In the genomic region with DNA sequence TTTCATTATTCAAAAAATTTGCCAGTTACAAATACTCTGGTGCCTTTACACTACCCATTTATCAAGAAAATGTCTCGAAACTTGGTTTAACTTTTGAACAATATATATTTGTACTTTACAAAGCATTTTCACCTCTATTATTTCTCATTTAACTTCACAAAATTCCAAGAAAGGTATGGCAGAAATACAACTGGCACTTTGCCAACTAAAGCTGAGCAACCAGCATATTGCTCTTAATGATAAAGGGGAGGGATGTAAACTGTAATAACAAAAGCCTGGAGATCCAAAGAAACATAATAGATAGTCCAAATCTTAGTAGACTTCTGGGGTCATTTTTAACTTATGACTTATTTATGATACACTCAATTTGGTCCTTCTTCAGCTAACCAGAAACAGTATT, we compare ENCODE assay signal across 20 cellular contexts. TPM values are rescaled to one million over a fixed set of nuclear protein-coding genes. Genes with fewer than 3 reads are reported as not detected.
DNase-seq lines count a peak whose midpoint lies in the region; ATAC-seq and TF ChIP-seq lines count a peak whose summit lies in the region.
"Had no signal": no experiment of that assay in that cellular context is flagged by ENCODE, and none has a peak within 500 bp of the region (broad histone marks: within the 10 kb centered on the region; RNA-seq: fewer than 3 reads in every experiment).

No MANE protein-coding gene starts in this region.

- no peak for DNase-seq in CD4-positive, CD25-positive, alpha-beta regulatory T cell
- no peak for DNase-seq in T-helper 17 cell
- DNase-seq in dermis blood vessel endothelial cell, result peak; percentile 46
- no peak for DNase-seq in H7
- DNase-seq in activated naive CD4-positive, alpha-beta T cell treated with anti-CD3 and anti-CD28 coated beads, Interleukin-2, amount 10 ng/mL, durations not matched to agents 7 days and 5 days, result no peak
- no peak for DNase-seq in stimulated activated effector memory CD8-positive, alpha-beta T cell treated with anti-CD3 and anti-CD28 coated beads, Interleukin-12 subunit alpha, Interleukin-12 subunit beta, amount 100 ng/mL, for 72 hours (ENCODE audit: low spot score in 2 of 2)
- DNase-seq: CD4-positive, alpha-beta memory T cell; DND-41; MM.1S; NCI-H1092; NCI-H1436; NCI-H187 treated with DMSO at 0.1 percent for 48 hours; NCI-H345; NCI-H524; NCI-H82; Right ventricle myocardium superior; SW 1271 had no signal

- H3K27ac ChIP-seq in CD4-positive, CD25-positive, alpha-beta regulatory T cell (ENCODE audit: insufficient read depth, low read length, poor library complexity, severe bottlenecking), result no peak overlapping the region
- no peak overlapping the region for H3K27ac ChIP-seq in HEK293 (ENCODE audit: extremely low read depth, low read depth, low read length)
- H3K27ac ChIP-seq: BLaER1 had no signal

- H3K27me3 Mint-ChIP-seq in CD4-positive, CD25-positive, alpha-beta regulatory T cell, result no peaks in the 10 kb centered on the region
- H3K27me3 Mint-ChIP-seq in T-helper 17 cell, result no peaks in the 10 kb centered on the region
- H3K27me3 Mint-ChIP-seq in activated naive CD4-positive, alpha-beta T cell treated with anti-CD3 and anti-CD28 coated beads, Interleukin-2, amount 10 ng/mL, durations not matched to agents 7 days and 5 days, result no peaks in the 10 kb centered on the region
- H3K27me3 Mint-ChIP-seq: CD4-positive, alpha-beta memory T cell had no signal

- peak overlapping the region in 2 of 3 donors; percentile 11 to 37 for H3K27ac Mint-ChIP-seq in CD4-positive, CD25-positive, alpha-beta regulatory T cell
- peak overlapping the region; percentile 60 for H3K27ac Mint-ChIP-seq in T-helper 17 cell
- no peak overlapping the region for H3K27ac Mint-ChIP-seq in activated naive CD4-positive, alpha-beta T cell treated with anti-CD3 and anti-CD28 coated beads, Interleukin-2, amount 10 ng/mL, durations not matched to agents 7 days and 5 days
- no peak overlapping the region for H3K27ac Mint-ChIP-seq in stimulated activated effector memory CD8-positive, alpha-beta T cell treated with anti-CD3 and anti-CD28 coated beads, Interleukin-12 subunit alpha, Interleukin-12 subunit beta, amount 100 ng/mL, for 72 hours

- CTCF ChIA-PET in HEK293 (lab: Yijun Ruan, JAX), result interaction anchor here (0.9 to 11.5 kb wide), 3 partner anchors 8 to 31 kb away, joined by 3 to 90 read pairs (median 5); a partner anchor contains a TSS
- CTCF ChIA-PET in activated naive CD4-positive, alpha-beta T cell treated with anti-CD3 and anti-CD28 coated beads, Interleukin-2, amount 10 ng/mL, durations not matched to agents 7 days and 5 days (lab: Charles Lee), result no interaction called here

- no peak for TF ChIP-seq CTCF in HEK293 (tag by site-specific recombination; IDR thresholded peaks at IDR 0.05)

- H3K9me3 ChIP-seq in CD4-positive, CD25-positive, alpha-beta regulatory T cell (ENCODE audit: control insufficient read depth in 2 of 2, low read length in 2 of 2), result no peaks in the 10 kb centered on the region
- H3K9me3 ChIP-seq in HEK293 (ENCODE audit: control insufficient read depth, insufficient read depth, low read depth, low read length) (no peaks in the 10 kb centered on the region), T-helper 17 cell (ENCODE audit: control insufficient read depth, low read length, poor library complexity, severe bottlenecking) (no peaks in the 10 kb centered on the region)
- H3K9me3 ChIP-seq: BLaER1 had no signal

- H3K4me1 Mint-ChIP-seq in CD4-positive, CD25-positive, alpha-beta regulatory T cell, result peaks cover 50 to 66% (median 59%) of the 10 kb centered on the region in 4 donors
- peaks cover 33% of the 10 kb centered on the region for H3K4me1 Mint-ChIP-seq in T-helper 17 cell
- peaks cover 55% of the 10 kb centered on the region for H3K4me1 Mint-ChIP-seq in activated naive CD4-positive, alpha-beta T cell treated with anti-CD3 and anti-CD28 coated beads, Interleukin-2, amount 10 ng/mL, durations not matched to agents 7 days and 5 days
- H3K4me1 Mint-ChIP-seq in stimulated activated effector memory CD8-positive, alpha-beta T cell treated with anti-CD3 and anti-CD28 coated beads, Interleukin-12 subunit alpha, Interleukin-12 subunit beta, amount 100 ng/mL, for 72 hours, result peaks cover 50% of the 10 kb centered on the region

- H3K4me3 Mint-ChIP-seq in CD4-positive, CD25-positive, alpha-beta regulatory T cell, result peak overlapping the region in 1 of 4 donors; percentile 48
- H3K4me3 Mint-ChIP-seq in T-helper 17 cell, result no peak overlapping the region
- H3K4me3 Mint-ChIP-seq in activated naive CD4-positive, alpha-beta T cell treated with anti-CD3 and anti-CD28 coated beads, Interleukin-2, amount 10 ng/mL, durations not matched to agents 7 days and 5 days, result no peak overlapping the region
- H3K4me3 Mint-ChIP-seq in stimulated activated effector memory CD8-positive, alpha-beta T cell treated with anti-CD3 and anti-CD28 coated beads, Interleukin-12 subunit alpha, Interleukin-12 subunit beta, amount 100 ng/mL, for 72 hours, result no peak overlapping the region
- H3K4me3 Mint-ChIP-seq: CD4-positive, alpha-beta memory T cell had no signal

- no peak for ATAC-seq in CD4-positive, CD25-positive, alpha-beta regulatory T cell (ENCODE audit: low read depth in 2 of 2)
- no peak for ATAC-seq in T-helper 17 cell
- ATAC-seq in stimulated activated effector memory CD8-positive, alpha-beta T cell treated with anti-CD3 and anti-CD28 coated beads, Interleukin-12 subunit alpha, Interleukin-12 subunit beta, amount 100 ng/mL, for 72 hours, result no peak
- ATAC-seq: GM12878 had no signal

- peaks cover 47% of the 10 kb centered on the region for H3K36me3 ChIP-seq in CD4-positive, CD25-positive, alpha-beta regulatory T cell (ENCODE audit: control insufficient read depth, insufficient read depth, low read length)
- peaks cover 37 to 56% of the 10 kb centered on the region in 2 experiments for H3K36me3 ChIP-seq in HEK293 (ENCODE audit: control insufficient read depth in 2 of 2, insufficient read depth in 1 of 2, low read length in 2 of 2)
- peaks cover 6% of the 10 kb centered on the region for H3K36me3 ChIP-seq in H7 (replicated peaks; ENCODE audit: control insufficient read depth, insufficient read depth, low read length)

- H3K36me3 Mint-ChIP-seq in CD4-positive, CD25-positive, alpha-beta regulatory T cell, result peaks cover 20% of the 10 kb centered on the region
- H3K36me3 Mint-ChIP-seq in T-helper 17 cell (ENCODE audit: low read depth), result peaks cover 7% of the 10 kb centered on the region
- peaks cover 55% of the 10 kb centered on the region for H3K36me3 Mint-ChIP-seq in activated naive CD4-positive, alpha-beta T cell treated with anti-CD3 and anti-CD28 coated beads, Interleukin-2, amount 10 ng/mL, durations not matched to agents 7 days and 5 days
- H3K36me3 Mint-ChIP-seq in stimulated activated effector memory CD8-positive, alpha-beta T cell treated with anti-CD3 and anti-CD28 coated beads, Interleukin-12 subunit alpha, Interleukin-12 subunit beta, amount 100 ng/mL, for 72 hours, result peaks cover 100% of the 10 kb centered on the region

- peaks cover 20% of the 10 kb centered on the region for H3K4me1 ChIP-seq in CD4-positive, CD25-positive, alpha-beta regulatory T cell (ENCODE audit: control insufficient read depth, insufficient read depth, low read length, poor library complexity, severe bottlenecking)
- peaks cover 43% of the 10 kb centered on the region for H3K4me1 ChIP-seq in HEK293 (ENCODE audit: control insufficient read depth, insufficient read depth, low read length)

- H3K27me3 ChIP-seq in CD4-positive, CD25-positive, alpha-beta regulatory T cell (ENCODE audit: control insufficient read depth, insufficient read depth, low read length), result no peaks in the 10 kb centered on the region
- no peaks in the 10 kb centered on the region for H3K27me3 ChIP-seq in H7 (ENCODE audit: control insufficient read depth, insufficient read depth, low read length)
- H3K27me3 ChIP-seq: BLaER1 had no signal

- no peaks in the 10 kb centered on the region for H3K9me3 Mint-ChIP-seq in CD4-positive, CD25-positive, alpha-beta regulatory T cell
- H3K9me3 Mint-ChIP-seq in activated naive CD4-positive, alpha-beta T cell treated with anti-CD3 and anti-CD28 coated beads, Interleukin-2, amount 10 ng/mL, durations not matched to agents 7 days and 5 days, result no peaks in the 10 kb centered on the region
- H3K9me3 Mint-ChIP-seq in stimulated activated effector memory CD8-positive, alpha-beta T cell treated with anti-CD3 and anti-CD28 coated beads, Interleukin-12 subunit alpha, Interleukin-12 subunit beta, amount 100 ng/mL, for 72 hours, result no peaks in the 10 kb centered on the region
- H3K9me3 Mint-ChIP-seq: CD4-positive, alpha-beta memory T cell had no signal

- no peak overlapping the region for H3K4me3 ChIP-seq in CD4-positive, CD25-positive, alpha-beta regulatory T cell (ENCODE audit: low read depth, low read length)
- H3K4me3 ChIP-seq in HEK293 (ENCODE audit: low read depth, low read length) (no peak overlapping the region), H7 (ENCODE audit: insufficient read depth, low read depth, low read length) (no peak overlapping the region)
- H3K4me3 ChIP-seq: BLaER1, GM12878 had no signal

- POLR2A ChIA-PET in HEK293 (lab: Yijun Ruan, JAX), result interaction anchor here (1.0 kb wide), 1 partner anchor 8 kb away, joined by 3 read pairs; a partner anchor contains a TSS

TF ChIP-seq in HEK293, 187 proteins besides CTCF, POLR2A, EP300 and RAD21 (continues in another document):
- peak; percentile 63; the same call in 1 of the 2 replicates for TF ChIP-seq ZNF184 (tag by site-specific recombination; IDR thresholded peaks at IDR 0.05)
- TF ChIP-seq, protein P1, sequence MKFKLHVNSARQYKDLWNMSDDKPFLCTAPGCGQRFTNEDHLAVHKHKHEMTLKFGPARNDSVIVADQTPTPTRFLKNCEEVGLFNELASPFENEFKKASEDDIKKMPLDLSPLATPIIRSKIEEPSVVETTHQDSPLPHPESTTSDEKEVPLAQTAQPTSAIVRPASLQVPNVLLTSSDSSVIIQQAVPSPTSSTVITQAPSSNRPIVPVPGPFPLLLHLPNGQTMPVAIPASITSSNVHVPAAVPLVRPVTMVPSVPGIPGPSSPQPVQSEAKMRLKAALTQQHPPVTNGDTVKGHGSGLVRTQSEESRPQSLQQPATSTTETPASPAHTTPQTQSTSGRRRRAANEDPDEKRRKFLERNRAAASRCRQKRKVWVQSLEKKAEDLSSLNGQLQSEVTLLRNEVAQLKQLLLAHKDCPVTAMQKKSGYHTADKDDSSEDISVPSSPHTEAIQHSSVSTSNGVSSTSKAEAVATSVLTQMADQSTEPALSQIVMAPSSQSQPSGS (tag by site-specific recombination; IDR thresholded peaks at IDR 0.05; ENCODE audit: low read depth), result no peak

RNA-seq across cellular contexts. Expression of a gene that starts 7.7 kb away (rescaled TPM):
- total RNA-seq in CD4-positive, CD25-positive, alpha-beta regulatory T cell, result 69.3 TPM
- 10 to 100 TPM; 59.3 to 64.8 (median 62.2) TPM for polyA plus RNA-seq in CD4-positive, CD25-positive, alpha-beta regulatory T cell
- total RNA-seq in T-helper 17 cell (10 to 100 TPM; 54.5 to 72.2 TPM), dermis blood vessel endothelial cell (32.0 and 50.9 TPM in 2 replicates)
- total RNA-seq in H7 (2014; rRNA removed; shearing (Covaris generic)), result 13.9 and 17.2 TPM in 2 replicates

Comparison
In these comparisons a context has a peak if more than half of its experiments do, and no peak if none do; other contexts are left out.
1. H3K27ac Mint-ChIP-seq: peak in CD4-positive, CD25-positive, alpha-beta regulatory T cell (2 of 3) and T-helper 17 cell (single experiment); none in activated naive CD4-positive, alpha-beta T cell treated with anti-CD3 and anti-CD28 coated beads, Interleukin-2, amount 10 ng/mL, durations not matched to agents 7 days and 5 days (single experiment) and stimulated activated effector memory CD8-positive, alpha-beta T cell treated with anti-CD3 and anti-CD28 coated beads, Interleukin-12 subunit alpha, Interleukin-12 subunit beta, amount 100 ng/mL, for 72 hours (single experiment).